Comparison of ENCODE assay signal across 23 cellular contexts in genomic region chr7:42156957-42157721, GRCh38.
"Had no signal": no experiment of that assay in that cellular context is flagged by ENCODE, and none has a peak within 500 bp of the region (broad histone marks: within the 10 kb centered on the region; RNA-seq: fewer than 3 reads in every experiment).

No MANE protein-coding gene starts in this region.

- H3K9me3 Mint-ChIP-seq: activated B cell treated with CpG ODN at 0.5 μM for 24 hours; activated naive CD4-positive, alpha-beta T cell treated with anti-CD3 and anti-CD28 coated beads, Interleukin-2, amount 50 U/mL, for 72 hours; activated T-cell treated with anti-CD3 and anti-CD28 coated beads, Interleukin-2, amount 50 U/mL, for 24 hours; activated T-helper 17 cell treated with anti-CD3 and anti-CD28 coated beads, Interleukin-2, amount 50 U/mL, for 72 hours; naive thymus-derived CD4-positive, alpha-beta T cell had no signal

- H3K27ac Mint-ChIP-seq: activated B cell treated with CpG ODN at 0.5 μM for 24 hours; activated CD4-positive, alpha-beta T cell treated with anti-CD3 and anti-CD28 coated beads for 36 hours; activated naive CD4-positive, alpha-beta T cell treated with anti-CD3 and anti-CD28 coated beads, Interleukin-2, amount 50 U/mL, for 72 hours; activated T-cell treated with anti-CD3 and anti-CD28 coated beads, Interleukin-2, amount 50 U/mL, for 24 hours; activated T-helper 17 cell treated with anti-CD3 and anti-CD28 coated beads, Interleukin-2, amount 50 U/mL, for 72 hours; effector memory CD8-positive, alpha-beta T cell had no signal

- H3K4me3 Mint-ChIP-seq: activated B cell treated with CpG ODN at 0.5 μM for 24 hours; activated CD4-positive, alpha-beta T cell treated with anti-CD3 and anti-CD28 coated beads for 36 hours; activated T-cell treated with anti-CD3 and anti-CD28 coated beads, Interleukin-2, amount 50 U/mL, for 24 hours; activated T-helper 17 cell treated with anti-CD3 and anti-CD28 coated beads, Interleukin-2, amount 50 U/mL, for 72 hours; effector memory CD8-positive, alpha-beta T cell; naive thymus-derived CD4-positive, alpha-beta T cell had no signal

- H3K4me1 ChIP-seq: ascending aorta, colonic mucosa, prostate gland had no signal

- H3K36me3 ChIP-seq: adrenal gland, ascending aorta, colonic mucosa, esophagus muscularis mucosa, gastroesophageal sphincter, heart left ventricle, lower lobe of right lung, prostate gland had no signal

- H3K4me3 ChIP-seq: adrenal gland, ascending aorta, colonic mucosa, dorsolateral prefrontal cortex, esophagus muscularis mucosa, gastroesophageal sphincter, heart left ventricle, lower lobe of right lung, prostate gland had no signal

- ATAC-seq: activated CD4-positive, alpha-beta T cell treated with anti-CD3 and anti-CD28 coated beads for 36 hours; activated naive CD4-positive, alpha-beta T cell treated with anti-CD3 and anti-CD28 coated beads, Interleukin-2, amount 50 U/mL, for 72 hours; activated T-helper 17 cell treated with anti-CD3 and anti-CD28 coated beads, Interleukin-2, amount 50 U/mL, for 72 hours; effector memory CD8-positive, alpha-beta T cell; gastroesophageal sphincter; heart left ventricle; left colon; lower lobe of right lung; naive thymus-derived CD4-positive, alpha-beta T cell had no signal

- H3K4me1 Mint-ChIP-seq: activated B cell treated with CpG ODN at 0.5 μM for 24 hours; activated CD4-positive, alpha-beta T cell treated with anti-CD3 and anti-CD28 coated beads for 36 hours; activated T-helper 17 cell treated with anti-CD3 and anti-CD28 coated beads, Interleukin-2, amount 50 U/mL, for 72 hours; naive thymus-derived CD4-positive, alpha-beta T cell had no signal

- H3K27me3 Mint-ChIP-seq: activated CD4-positive, alpha-beta T cell treated with anti-CD3 and anti-CD28 coated beads for 36 hours; activated T-cell treated with anti-CD3 and anti-CD28 coated beads, Interleukin-2, amount 50 U/mL, for 24 hours; activated T-helper 17 cell treated with anti-CD3 and anti-CD28 coated beads, Interleukin-2, amount 50 U/mL, for 72 hours had no signal

- H3K27me3 ChIP-seq: adrenal gland, ascending aorta, colonic mucosa, dorsolateral prefrontal cortex, esophagus muscularis mucosa, gastroesophageal sphincter, heart left ventricle had no signal

- H3K9me3 ChIP-seq: adrenal gland, ascending aorta, colonic mucosa, esophagus muscularis mucosa, gastroesophageal sphincter, heart left ventricle, lower lobe of right lung, prostate gland had no signal

- H3K27ac ChIP-seq: adrenal gland, ascending aorta, colonic mucosa, dorsolateral prefrontal cortex, esophagus muscularis mucosa, lower lobe of right lung, prostate gland had no signal

- DNase-seq: activated B cell treated with CpG ODN at 0.5 μM for 24 hours; activated CD4-positive, alpha-beta T cell treated with anti-CD3 and anti-CD28 coated beads for 36 hours; activated CD4-positive, alpha-beta T cell treated with anti-CD3 and anti-CD28 coated beads, Interleukin-2, amount 50 U/mL, for 4 hours; activated CD8-positive, alpha-beta memory T cell treated with anti-CD3 and anti-CD28 coated beads for 24 hours; activated CD8-positive, alpha-beta memory T cell treated with anti-CD3 and anti-CD28 coated beads, Interleukin-2, amount 50 U/mL, for 4 hours; activated T-cell treated with anti-CD3 and anti-CD28 coated beads, Interleukin-2, amount 50 U/mL, for 24 hours; adrenal gland; colonic mucosa; dorsolateral prefrontal cortex; effector memory CD8-positive, alpha-beta T cell; heart left ventricle; left colon; lower lobe of right lung; naive thymus-derived CD4-positive, alpha-beta T cell; stimulated activated CD4-positive, alpha-beta T cell treated with anti-CD3 and anti-CD28 coated beads, Interleukin-4, amount 100 ng/mL, for 24 hours; stimulated activated naive CD4-positive, alpha-beta T cell treated with Interleukin-2 at 50 U/mL for 16 hours; SW 1271 had no signal

- H3K36me3 Mint-ChIP-seq: activated naive CD4-positive, alpha-beta T cell treated with anti-CD3 and anti-CD28 coated beads, Interleukin-2, amount 50 U/mL, for 72 hours; naive thymus-derived CD4-positive, alpha-beta T cell had no signal
